ENCODE assay signal across 1 cellular context in the genomic region with DNA sequence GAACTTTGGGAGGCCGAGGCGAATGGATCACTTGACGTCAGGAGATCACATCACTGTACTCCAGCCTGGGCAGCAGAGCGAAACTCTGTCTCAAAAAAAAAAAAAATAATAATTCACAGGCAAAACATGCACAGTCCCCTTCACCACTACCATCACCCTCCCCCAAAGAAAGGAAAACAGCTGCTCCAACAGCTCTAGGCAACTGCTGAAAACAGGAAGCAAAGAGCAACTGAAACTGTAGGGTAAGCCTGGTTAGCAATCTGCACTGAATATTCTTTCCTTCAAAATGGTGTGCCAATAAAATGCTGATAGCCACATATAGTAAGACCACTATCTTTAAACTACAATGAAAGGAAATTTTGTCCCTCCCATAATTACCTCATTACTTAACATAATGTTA.
TF ChIP-seq lines count a peak whose summit lies in the region.

No MANE protein-coding gene starts in this region.

TF ChIP-seq in WTC11, 78 proteins besides CTCF, POLR2A, EP300 and RAD21 (continued from another document):
- TF ChIP-seq HMGXB4 (CRISPR knock-in tag; IDR thresholded peaks at IDR 0.05) (no peak), NFYB (CRISPR knock-in tag; conservative IDR thresholded peaks at IDR 0.05; ENCODE audit: low read depth) (no peak), ERG (CRISPR knock-in tag; IDR thresholded peaks at IDR 0.05) (no peak), ZNF396 (CRISPR knock-in tag; IDR thresholded peaks at IDR 0.05; ENCODE audit: borderline replicate concordance) (no peak), ATF2 (CRISPR knock-in tag; IDR thresholded peaks at IDR 0.05; ENCODE audit: borderline replicate concordance, low read depth) (no peak), TCF7 (CRISPR knock-in tag; IDR thresholded peaks at IDR 0.05; ENCODE audit: low read depth) (no peak)
